In genomic region chr11:12410006-12410728, GRCh38 we compare ENCODE assay signal across 9 cellular contexts. TPM values are rescaled to one million over a fixed set of nuclear protein-coding genes. Genes with fewer than 3 reads are reported as not detected.
DNase-seq lines count a peak whose midpoint lies in the region; ATAC-seq, FAIRE-seq and TF ChIP-seq lines count a peak whose summit lies in the region.
"Had no signal": no experiment of that assay in that cellular context is flagged by ENCODE, and none has a peak within 500 bp of the region (broad histone marks: within the 10 kb centered on the region; RNA-seq: fewer than 3 reads in every experiment).

No MANE protein-coding gene starts in this region.

- H3K27ac Mint-ChIP-seq in progenitor cell of endocrine pancreas, result no peak overlapping the region
- no peak overlapping the region for H3K27ac Mint-ChIP-seq in stimulated activated memory B cell treated with anti-CD40 and anti-IgM and Interleukin-4, amounts not matched to agents 10 μg/mL and 1 μg/mL and 100 μg/mL, for 72 hours
- H3K27ac Mint-ChIP-seq in activated naive CD4-positive, alpha-beta T cell treated with anti-CD3 and anti-CD28 coated beads, Interleukin-2, amount 10 ng/mL, durations not matched to agents 7 days and 5 days, result no peak overlapping the region

- H3K27me3 Mint-ChIP-seq in progenitor cell of endocrine pancreas, result no peaks in the 10 kb centered on the region
- H3K27me3 Mint-ChIP-seq in stimulated activated memory B cell treated with anti-CD40 and anti-IgM and Interleukin-4, amounts not matched to agents 10 μg/mL and 1 μg/mL and 100 μg/mL, for 72 hours, result peaks cover 10% of the 10 kb centered on the region
- peaks cover 20% of the 10 kb centered on the region for H3K27me3 Mint-ChIP-seq in activated naive CD4-positive, alpha-beta T cell treated with anti-CD3 and anti-CD28 coated beads, Interleukin-2, amount 10 ng/mL, durations not matched to agents 7 days and 5 days

- ATAC-seq in Panc1, result peak; percentile 51; the same call in 1 of the 2 replicates
- ATAC-seq in stimulated activated memory B cell treated with anti-CD40 and anti-IgM and Interleukin-4, amounts not matched to agents 10 μg/mL and 1 μg/mL and 100 μg/mL, for 72 hours, result no peak

- POLR2A ChIA-PET in Panc1 (lab: Charles Lee), result no interaction called here

- DNase-seq in Panc1 (ENCODE audit: low read depth, low spot score) (no peak), fibroblast of pulmonary artery (ENCODE audit: low read depth) (peak; percentile 60), progenitor cell of endocrine pancreas (ENCODE audit: low spot score, unreplicated experiment) (no peak), posterior vena cava (ENCODE audit: low spot score) (no peak), KBM-7 (no peak)
- no peak for DNase-seq in activated naive CD4-positive, alpha-beta T cell treated with anti-CD3 and anti-CD28 coated beads, Interleukin-2, amount 10 ng/mL, durations not matched to agents 7 days and 5 days

- FAIRE-seq in G401.6 (lab: Jason Lieb, UNC), result peak; percentile 69

- H3K9me3 ChIP-seq in Panc1 (ENCODE audit: control insufficient read depth, insufficient read depth, low read depth, low read length), result no peaks in the 10 kb centered on the region

- H3K4me3 ChIP-seq in Panc1 (ENCODE audit: low read depth in 2 of 2, low read length in 2 of 2), result no peak overlapping the region
- H3K4me3 ChIP-seq in fibroblast of pulmonary artery (replicated peaks; ENCODE audit: low read depth, low read length), result no peak overlapping the region

- BruUV-seq in Panc1 (replicated peaks; lab: Mats Ljungman, UMichigan), result no TSS peak

- intact Hi-C loops in Panc1 (cut with micrococcal nuclease; ENCODE audit: unreplicated experiment) (loop anchor here (10.0 kb wide), 2 partner anchors 265 to 485 kb away; partner anchors contain the start of gene TEAD1), posterior vena cava (cut with DNase I) (loop anchor here in 1 of 2 donors (5.0 kb wide), 2 partner anchors 33 to 47 kb away; partner anchors contain the start of gene PARVA)

- peaks cover 10% of the 10 kb centered on the region for H3K4me1 ChIP-seq in Panc1 (ENCODE audit: control insufficient read depth, insufficient read depth, low read length)

- H3K9me3 Mint-ChIP-seq in progenitor cell of endocrine pancreas (ENCODE audit: low read depth), result no peaks in the 10 kb centered on the region
- no peaks in the 10 kb centered on the region for H3K9me3 Mint-ChIP-seq in stimulated activated memory B cell treated with anti-CD40 and anti-IgM and Interleukin-4, amounts not matched to agents 10 μg/mL and 1 μg/mL and 100 μg/mL, for 72 hours
- no peaks in the 10 kb centered on the region for H3K9me3 Mint-ChIP-seq in activated naive CD4-positive, alpha-beta T cell treated with anti-CD3 and anti-CD28 coated beads, Interleukin-2, amount 10 ng/mL, durations not matched to agents 7 days and 5 days

- TF ChIP-seq CTCF in Panc1 (IDR thresholded peaks at IDR 0.05) (peak; percentile 46; the same call in 1 of the 2 replicates), fibroblast of pulmonary artery (IDR thresholded peaks at IDR 0.05; ENCODE audit: low read length, missing control alignments) (peak; percentile 32), progenitor cell of endocrine pancreas (IDR thresholded peaks at IDR 0.05; ENCODE audit: unreplicated experiment) (peak; percentile 23)

- no peaks in the 10 kb centered on the region for H3K27me3 ChIP-seq in Panc1 (ENCODE audit: control insufficient read depth, insufficient read depth, low read length)

- H3K4me3 Mint-ChIP-seq in progenitor cell of endocrine pancreas (ENCODE audit: low read depth), result no peak overlapping the region
- no peak overlapping the region for H3K4me3 Mint-ChIP-seq in stimulated activated memory B cell treated with anti-CD40 and anti-IgM and Interleukin-4, amounts not matched to agents 10 μg/mL and 1 μg/mL and 100 μg/mL, for 72 hours
- no peak overlapping the region for H3K4me3 Mint-ChIP-seq in activated naive CD4-positive, alpha-beta T cell treated with anti-CD3 and anti-CD28 coated beads, Interleukin-2, amount 10 ng/mL, durations not matched to agents 7 days and 5 days

- in situ Hi-C loops in Panc1 (cut with HindIII; ENCODE audit: low pct_unique_long_range_greater_than_20kb, low sequenced_read_pairs), result no loop called here
- in situ Hi-C loops in KBM-7 (cut with MboI; ENCODE audit: low pct_unique_long_range_greater_than_20kb, low sequenced_read_pairs), result no loop called here

- peaks cover 7% of the 10 kb centered on the region for H3K4me1 Mint-ChIP-seq in progenitor cell of endocrine pancreas (ENCODE audit: low read depth)
- H3K4me1 Mint-ChIP-seq in stimulated activated memory B cell treated with anti-CD40 and anti-IgM and Interleukin-4, amounts not matched to agents 10 μg/mL and 1 μg/mL and 100 μg/mL, for 72 hours, result no peaks in the 10 kb centered on the region
- no peaks in the 10 kb centered on the region for H3K4me1 Mint-ChIP-seq in activated naive CD4-positive, alpha-beta T cell treated with anti-CD3 and anti-CD28 coated beads, Interleukin-2, amount 10 ng/mL, durations not matched to agents 7 days and 5 days

- peaks cover 2% of the 10 kb centered on the region for H3K36me3 Mint-ChIP-seq in progenitor cell of endocrine pancreas (ENCODE audit: insufficient read depth)
- H3K36me3 Mint-ChIP-seq in stimulated activated memory B cell treated with anti-CD40 and anti-IgM and Interleukin-4, amounts not matched to agents 10 μg/mL and 1 μg/mL and 100 μg/mL, for 72 hours, result no peaks in the 10 kb centered on the region
- H3K36me3 Mint-ChIP-seq in activated naive CD4-positive, alpha-beta T cell treated with anti-CD3 and anti-CD28 coated beads, Interleukin-2, amount 10 ng/mL, durations not matched to agents 7 days and 5 days, result no peaks in the 10 kb centered on the region

- no peaks in the 10 kb centered on the region for H3K36me3 ChIP-seq in Panc1 (ENCODE audit: control insufficient read depth, insufficient read depth, low read length)

- no peak overlapping the region for H3K27ac ChIP-seq in Panc1 (ENCODE audit: low read length)

- CTCF ChIA-PET in Panc1 (lab: Charles Lee), result interaction anchor here (0.6 kb wide), 1 partner anchor 1893 kb away, joined by 3 read pairs; no protein-coding TSS in a partner anchor
- CTCF ChIA-PET in activated naive CD4-positive, alpha-beta T cell treated with anti-CD3 and anti-CD28 coated beads, Interleukin-2, amount 10 ng/mL, durations not matched to agents 7 days and 5 days (lab: Charles Lee), result interaction anchor here (0.7 to 2.5 kb wide), 4 partner anchors 20 to 482 kb away, joined by 3 to 9 read pairs (median 4); no protein-coding TSS in a partner anchor

RNA-seq across cellular contexts. Expression of gene PARVA, which starts 32.8 kb away (rescaled TPM):
- total RNA-seq in Panc1 (2021; ENCODE audit: unreplicated experiment) (29.1 TPM), progenitor cell of endocrine pancreas (49.3 and 50.2 TPM in 2 replicates), posterior vena cava (100 to 1,000 TPM; 151 to 172 TPM)
- polyA plus RNA-seq in Panc1 (2012; ENCODE audit: insufficient read length), result 47.5 TPM
- total RNA-seq: T-helper 2 cell treated with Interferon-gamma antibody and Interleukin-4, amounts not matched to agents 100 ng/mL and 5 ng/mL, for 36 hours had no signal
